Comparison of ENCODE assay signal across 11 cellular contexts in genomic region chr17:1905190-1905919, GRCh38.
DNase-seq lines count a peak whose midpoint lies in the region; ATAC-seq, FAIRE-seq and TF ChIP-seq lines count a peak whose summit lies in the region.
"Had no signal": no experiment of that assay in that cellular context is flagged by ENCODE, and none has a peak within 500 bp of the region (broad histone marks: within the 10 kb centered on the region; RNA-seq: fewer than 3 reads in every experiment).

No MANE protein-coding gene starts in this region.

- TF ChIP-seq CTCF in glutamatergic neuron (IDR thresholded peaks at IDR 0.05; ENCODE audit: partially characterized antibody, unreplicated experiment) (no peak), HFFc6 (IDR thresholded peaks at IDR 0.05) (no peak), lower lobe of right lung (IDR thresholded peaks at IDR 0.05) (no peak)

- intact Hi-C loops in lower lobe of right lung (cut with DNase I), result no loop called here

- no peak for ATAC-seq in lower lobe of right lung
- ATAC-seq: foreskin keratinocyte had no signal

- no peak overlapping the region for H3K27ac ChIP-seq in small intestine (ENCODE audit: low read depth in 1 of 2, low read length in 1 of 2)
- H3K27ac ChIP-seq in lower lobe of right lung, result no peak overlapping the region
- H3K27ac ChIP-seq: foreskin keratinocyte, SJCRH30 had no signal

- peak; percentile 86 for DNase-seq in NCI-H1436 (lab: John Stamatoyannopoulos, UW)
- DNase-seq in NCI-H69 (lab: John Stamatoyannopoulos, UW), result peak; percentile 90
- DNase-seq in glutamatergic neuron, result no peak
- peak; percentile 46 for DNase-seq in small intestine
- DNase-seq in HFFc6, result no peak
- DNase-seq in lower lobe of right lung, result no peak
- no peak for DNase-seq in activated naive CD4-positive, alpha-beta T cell treated with anti-CD3 and anti-CD28 coated beads, Interleukin-2, amount 10 ng/mL, durations not matched to agents 7 days and 5 days
- DNase-seq: foreskin keratinocyte; MG63; SJCRH30; stimulated activated CD4-positive, alpha-beta T cell treated with anti-CD3 and anti-CD28 coated beads, Interleukin-4, amount 100 ng/mL, for 4 hours had no signal

- CTCF ChIA-PET in activated naive CD4-positive, alpha-beta T cell treated with anti-CD3 and anti-CD28 coated beads, Interleukin-2, amount 10 ng/mL, durations not matched to agents 7 days and 5 days (lab: Charles Lee), result interaction anchor here (0.9 kb wide), 1 partner anchor 23 kb away, joined by 4 read pairs; no protein-coding TSS in a partner anchor

- no peak for FAIRE-seq in small intestine (lab: Jason Lieb, UNC)

- peaks cover 29% of the 10 kb centered on the region for H3K4me1 Mint-ChIP-seq in glutamatergic neuron (ENCODE audit: low read depth, unreplicated experiment)
- peaks cover 12% of the 10 kb centered on the region; the same call in 1 of the 2 replicates for H3K4me1 Mint-ChIP-seq in HFFc6 (ENCODE audit: low read depth)
- peaks cover 13% of the 10 kb centered on the region for H3K4me1 Mint-ChIP-seq in activated naive CD4-positive, alpha-beta T cell treated with anti-CD3 and anti-CD28 coated beads, Interleukin-2, amount 10 ng/mL, durations not matched to agents 7 days and 5 days

- no peaks in the 10 kb centered on the region for H3K36me3 ChIP-seq in small intestine (ENCODE audit: control insufficient read depth in 2 of 2, insufficient read depth in 2 of 2, low read length in 2 of 2)
- H3K36me3 ChIP-seq in lower lobe of right lung, result no peaks in the 10 kb centered on the region
- H3K36me3 ChIP-seq: MG63, SJCRH30 had no signal

- H3K36me3 Mint-ChIP-seq in glutamatergic neuron (ENCODE audit: unreplicated experiment), result no peaks in the 10 kb centered on the region
- H3K36me3 Mint-ChIP-seq in HFFc6 (ENCODE audit: low read depth), result no peaks in the 10 kb centered on the region
- H3K36me3 Mint-ChIP-seq in activated naive CD4-positive, alpha-beta T cell treated with anti-CD3 and anti-CD28 coated beads, Interleukin-2, amount 10 ng/mL, durations not matched to agents 7 days and 5 days, result peaks cover 2% of the 10 kb centered on the region

- H3K4me3 ChIP-seq in small intestine (ENCODE audit: low read depth in 1 of 2, low read length in 2 of 2) (no peak overlapping the region), lower lobe of right lung (no peak overlapping the region)
- H3K4me3 ChIP-seq: MG63, SJCRH30 had no signal

- 9 to 29% (median 23%) methylated on average over 26 of the region's 26 CpGs for WGBS in small intestine, 3 donors

- H3K4me3 Mint-ChIP-seq in glutamatergic neuron (ENCODE audit: unreplicated experiment) (peak overlapping the region; percentile 28), HFFc6 (no peak overlapping the region; the same call in 1 of the 2 replicates)
- H3K4me3 Mint-ChIP-seq in activated naive CD4-positive, alpha-beta T cell treated with anti-CD3 and anti-CD28 coated beads, Interleukin-2, amount 10 ng/mL, durations not matched to agents 7 days and 5 days, result no peak overlapping the region

- H3K4me1 ChIP-seq in small intestine (ENCODE audit: control insufficient read depth in 2 of 2, insufficient read depth in 1 of 2, low read depth in 1 of 2, low read length in 1 of 2), result no peaks in the 10 kb centered on the region
- H3K4me1 ChIP-seq in lower lobe of right lung, result peaks cover 10% of the 10 kb centered on the region
- H3K4me1 ChIP-seq: foreskin keratinocyte had no signal

- H3K9me3 ChIP-seq in small intestine (ENCODE audit: control insufficient read depth, low read depth) (no peaks in the 10 kb centered on the region), lower lobe of right lung (no peaks in the 10 kb centered on the region)
- H3K9me3 ChIP-seq: MG63, SJCRH30 had no signal

- H3K9me3 Mint-ChIP-seq in glutamatergic neuron (ENCODE audit: unreplicated experiment) (peaks cover 4% of the 10 kb centered on the region), HFFc6 (no peaks in the 10 kb centered on the region)
- no peaks in the 10 kb centered on the region for H3K9me3 Mint-ChIP-seq in activated naive CD4-positive, alpha-beta T cell treated with anti-CD3 and anti-CD28 coated beads, Interleukin-2, amount 10 ng/mL, durations not matched to agents 7 days and 5 days

- H3K27ac Mint-ChIP-seq in glutamatergic neuron (ENCODE audit: unreplicated experiment), result no peak overlapping the region
- H3K27ac Mint-ChIP-seq in HFFc6, result no peak overlapping the region
- H3K27ac Mint-ChIP-seq in activated naive CD4-positive, alpha-beta T cell treated with anti-CD3 and anti-CD28 coated beads, Interleukin-2, amount 10 ng/mL, durations not matched to agents 7 days and 5 days, result no peak overlapping the region

- H3K27me3 ChIP-seq in small intestine (ENCODE audit: control insufficient read depth in 2 of 2, insufficient read depth in 2 of 2, low read length in 2 of 2), result peaks cover 0 to 11% of the 10 kb centered on the region in 2 donors
- H3K27me3 ChIP-seq in lower lobe of right lung (ENCODE audit: low read depth), result peaks cover 32% of the 10 kb centered on the region
- H3K27me3 ChIP-seq: MG63, SJCRH30 had no signal

- peaks cover 10% of the 10 kb centered on the region for H3K27me3 Mint-ChIP-seq in glutamatergic neuron (ENCODE audit: unreplicated experiment)
- peaks cover 18% of the 10 kb centered on the region for H3K27me3 Mint-ChIP-seq in HFFc6 (ENCODE audit: insufficient read depth)
- peaks cover 65% of the 10 kb centered on the region for H3K27me3 Mint-ChIP-seq in activated naive CD4-positive, alpha-beta T cell treated with anti-CD3 and anti-CD28 coated beads, Interleukin-2, amount 10 ng/mL, durations not matched to agents 7 days and 5 days

Comparison
In these comparisons a context has a peak if more than half of its experiments do, and no peak if none do; other contexts are left out.
1. DNase-seq: peak in NCI-H1436 (single experiment), NCI-H69 (single experiment) and small intestine (single experiment); none in glutamatergic neuron (single experiment), HFFc6 (single experiment), lower lobe of right lung (single experiment) and activated naive CD4-positive, alpha-beta T cell treated with anti-CD3 and anti-CD28 coated beads, Interleukin-2, amount 10 ng/mL, durations not matched to agents 7 days and 5 days (single experiment).